In the genomic region with DNA sequence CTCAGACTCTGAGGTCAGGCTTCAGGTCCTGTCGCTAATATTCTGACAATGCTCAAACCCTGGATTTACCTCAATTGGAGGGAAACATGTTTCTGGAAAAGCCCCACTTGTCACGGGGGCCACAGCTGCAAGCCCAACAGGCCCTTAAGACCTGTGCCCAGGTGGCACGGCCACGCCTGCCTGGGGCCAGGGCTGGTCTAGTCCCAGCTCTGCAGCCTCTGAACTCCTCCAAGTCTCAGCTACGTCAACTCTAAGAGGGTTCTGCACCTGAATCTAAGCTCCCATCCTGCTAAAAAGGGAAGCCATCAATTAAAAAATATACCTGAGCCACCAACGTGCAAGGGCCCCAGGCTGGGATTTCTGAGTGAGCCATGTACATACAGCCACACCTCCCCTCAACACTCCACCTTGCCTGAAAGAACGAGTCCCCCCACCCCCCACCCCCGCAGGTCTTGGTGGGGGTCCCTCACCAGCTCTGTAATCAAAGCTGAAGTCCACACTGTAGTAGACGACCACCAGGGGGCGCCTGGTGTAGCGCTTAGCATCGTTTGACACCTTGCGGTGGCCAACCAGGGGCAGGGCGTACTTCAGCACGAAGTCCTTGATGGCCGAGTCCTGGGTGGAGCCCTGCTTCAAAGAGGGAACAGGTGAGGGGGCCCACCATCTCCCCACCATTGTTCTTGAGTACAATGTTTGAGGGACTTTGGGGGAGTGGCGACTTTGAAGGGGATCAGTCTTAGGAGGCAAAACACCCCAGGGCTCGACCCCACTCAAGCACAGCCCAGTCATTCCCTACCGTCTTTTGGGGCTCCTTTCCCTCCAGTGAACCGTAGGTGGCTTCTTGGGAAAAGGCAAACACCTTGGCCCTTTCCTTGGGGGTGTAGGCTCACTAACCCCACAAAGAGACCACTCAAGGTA, we compare ENCODE assay signal across 8 cellular contexts. TPM values are rescaled to one million over a fixed set of nuclear protein-coding genes. Genes with fewer than 3 reads are reported as not detected.
DNase-seq lines count a peak whose midpoint lies in the region; ATAC-seq and TF ChIP-seq lines count a peak whose summit lies in the region.

No MANE protein-coding gene starts in this region.

- peak; percentile 85 for ATAC-seq in HG03175 (IDR thresholded peaks at IDR 0.05; ENCODE audit: unreplicated experiment)

- TF ChIP-seq POLR2A in suprapubic skin (IDR thresholded peaks at IDR 0.05) = no peak

- H2AFZ ChIP-seq in OCI-LY1 (ENCODE audit: low read length) = no peak overlapping the region

- TF ChIP-seq CTCF in OCI-LY1 (IDR thresholded peaks at IDR 0.05; ENCODE audit: low read length) = peak; percentile 97
- peak; percentile 69 for TF ChIP-seq CTCF in fibroblast of pulmonary artery (IDR thresholded peaks at IDR 0.05; ENCODE audit: low read length, missing control alignments)
- TF ChIP-seq CTCF in suprapubic skin (IDR thresholded peaks at IDR 0.05) = peak; percentile 70 to 75

- H3K27me3 ChIP-seq in OCI-LY1 (ENCODE audit: insufficient read depth, low read length) (no peaks in the 10 kb centered on the region), suprapubic skin (no peaks in the 10 kb centered on the region)

- DNase-seq in NCI-H82 (lab: John Stamatoyannopoulos, UW) (peak; percentile 89), NCI-H82 treated with DMSO at 0.1 percent for 48 hours (lab: John Stamatoyannopoulos, UW; ENCODE audit: unreplicated experiment) (no peak), fibroblast of pulmonary artery (ENCODE audit: low read depth) (peak; percentile 79), nucleus accumbens (lab: John Stamatoyannopoulos, UW) (peak in 44 of 56 donors; percentile 6 to 84 (median 38)), suprapubic skin (ENCODE audit: low spot score in 2 of 2) (peak; percentile 91 to 93)
- DNase-seq in activated T-cell treated with anti-CD3 and anti-CD28 coated beads, Interleukin-2, amount 50 U/mL, for 48 hours = peak; percentile 86 to 89

- no peak for TF ChIP-seq EP300 in suprapubic skin (IDR thresholded peaks at IDR 0.05)

- H3K4me1 ChIP-seq in OCI-LY1 (ENCODE audit: insufficient read depth, low read length, severe bottlenecking) (no peaks in the 10 kb centered on the region), suprapubic skin (no peaks in the 10 kb centered on the region)

- H3K4me2 ChIP-seq in OCI-LY1 (ENCODE audit: low read length) = no peak overlapping the region

- H3K9me2 ChIP-seq in OCI-LY1 (ENCODE audit: low read depth, low read length) = no peaks in the 10 kb centered on the region

- no peaks in the 10 kb centered on the region for H4K20me1 ChIP-seq in OCI-LY1 (ENCODE audit: insufficient read depth, low read length)

- H3K36me3 ChIP-seq in OCI-LY1 (ENCODE audit: insufficient read depth, low read length) (peaks cover 94% of the 10 kb centered on the region), suprapubic skin (peaks cover 78% of the 10 kb centered on the region)

- H3K27ac ChIP-seq in OCI-LY1 (ENCODE audit: low read depth, low read length, poor library complexity, severe bottlenecking) (no peak overlapping the region), suprapubic skin (no peak overlapping the region)

- no peaks in the 10 kb centered on the region for H3K9me3 ChIP-seq in OCI-LY1 (ENCODE audit: low read length)
- no peaks in the 10 kb centered on the region for H3K9me3 ChIP-seq in suprapubic skin

- 58% methylated on average over 17 of the region's 20 CpGs for WGBS in suprapubic skin

- no peak overlapping the region for H3K4me3 ChIP-seq in OCI-LY1 (ENCODE audit: low read depth, low read length, poor library complexity, severe bottlenecking)
- no peak overlapping the region for H3K4me3 ChIP-seq in fibroblast of pulmonary artery (replicated peaks; ENCODE audit: low read depth, low read length)
- H3K4me3 ChIP-seq in suprapubic skin = no peak overlapping the region

- no peaks in the 10 kb centered on the region for H3F3A ChIP-seq in OCI-LY1 (ENCODE audit: insufficient read depth, low read length)

- H3K79me2 ChIP-seq in OCI-LY1 (ENCODE audit: insufficient read depth, low read length) = no peaks in the 10 kb centered on the region

- H3K9ac ChIP-seq in OCI-LY1 (ENCODE audit: low read length) = no peak overlapping the region

RNA-seq across cellular contexts. Expression of a gene that starts 22.6 kb away (rescaled TPM):
- 10 to 100 TPM; 48.6 to 61.8 (median 57.4) TPM for total RNA-seq in suprapubic skin
